34 cellular contexts compared by ENCODE assay signal in the genomic region with DNA sequence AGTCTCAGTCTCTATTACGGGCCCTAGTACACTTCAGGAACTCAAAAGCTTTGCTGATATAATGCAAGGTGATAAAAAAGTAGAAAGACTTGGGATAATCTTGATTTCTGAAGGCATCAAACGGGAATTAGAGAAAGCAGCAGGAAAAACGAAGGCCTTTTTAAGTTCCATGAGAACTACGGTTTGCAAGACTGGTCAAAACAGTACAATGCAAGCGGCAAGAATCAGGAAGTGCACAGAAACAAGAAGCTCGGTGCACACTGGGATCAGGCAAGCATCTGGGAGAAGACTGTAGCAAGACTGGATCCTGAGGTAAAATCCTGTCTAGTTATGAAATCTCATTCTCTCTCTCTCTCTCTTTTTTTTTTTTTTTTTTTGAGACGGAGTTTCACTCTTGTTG. TPM values are rescaled to one million over a fixed set of nuclear protein-coding genes. Genes with fewer than 3 reads are reported as not detected.
"Had no signal": no experiment of that assay in that cellular context is flagged by ENCODE, and none has a peak within 500 bp of the region (broad histone marks: within the 10 kb centered on the region; RNA-seq: fewer than 3 reads in every experiment).

No MANE protein-coding gene starts in this region.

- H3K27ac ChIP-seq: left lung, lower lobe of right lung, pancreas, prostate gland, sigmoid colon, thyroid gland, transverse colon, upper lobe of left lung, vagina had no signal

- H3K36me3 ChIP-seq: left lung, lower lobe of right lung, pancreas, prostate gland, sigmoid colon, thyroid gland, transverse colon, upper lobe of left lung, vagina had no signal

- H3K4me1 ChIP-seq: left lung, lower lobe of right lung, pancreas, prostate gland, sigmoid colon, thyroid gland, transverse colon, upper lobe of left lung, vagina had no signal

- H3K4me3 ChIP-seq: left lung, lower lobe of right lung, pancreas, prostate gland, sigmoid colon, thyroid gland, transverse colon, upper lobe of left lung, vagina had no signal

- ATAC-seq: left colon; left lung; lower lobe of right lung; naive thymus-derived CD8-positive, alpha-beta T cell; pancreas; right cardiac atrium; stimulated activated memory B cell treated with anti-CD40 and anti-IgM and Interleukin-4, amounts not matched to agents 10 μg/mL and 1 μg/mL and 100 μg/mL, for 72 hours; stimulated activated naive CD8-positive, alpha-beta T cell treated with anti-CD3 and anti-CD28 coated beads, Interleukin-15, amount 100 ng/mL, for 72 hours had no signal

- H3K27me3 ChIP-seq: left lung, pancreas, sigmoid colon, thyroid gland, transverse colon, upper lobe of left lung, vagina had no signal

- H3K9me3 ChIP-seq: lower lobe of right lung, pancreas, prostate gland, thyroid gland, transverse colon, upper lobe of left lung had no signal

- FAIRE-seq: islet of Langerhans, kidney, pancreas, small intestine had no signal

- DNase-seq: hypothalamus; immature natural killer cell; kidney; left colon; left lung; lower lobe of right lung; mammary epithelial cell; mesenchymal stem cell; naive thymus-derived CD8-positive, alpha-beta T cell; nucleus accumbens; pancreas; retina; right cardiac atrium; sigmoid colon; small intestine; stimulated activated CD4-positive, alpha-beta T cell treated with anti-CD3 and anti-CD28 coated beads, Interleukin-1b, Interleukin-23, amount 100 ng/mL, for 48 hours; stimulated activated CD4-positive, alpha-beta T cell treated with anti-CD3 and anti-CD28 coated beads, Interleukin-2, amount 100 ng/mL, for 48 hours; stimulated activated CD4-positive, alpha-beta T cell treated with anti-CD3 and anti-CD28 coated beads, Interleukin-4, amount 100 ng/mL, for 4 hours; stimulated activated CD8-positive, alpha-beta memory T cell treated with anti-CD3 and anti-CD28 coated beads, Interleukin-4, amount 100 ng/mL, for 48 hours; stimulated activated naive CD4-positive, alpha-beta T cell treated with Interleukin-2 at 50 U/mL for 16 hours; stimulated activated naive CD8-positive, alpha-beta T cell treated with anti-CD3 and anti-CD28 coated beads, Interleukin-15, amount 100 ng/mL, for 72 hours; substantia nigra; thyroid gland; transverse colon; upper lobe of left lung had no signal

RNA-seq across cellular contexts. Expression of gene NTMT2, which starts 28.6 kb away (rescaled TPM):
- total RNA-seq: kidney; left colon; left lung; liver; lower lobe of right lung; mammary epithelial cell; mucosa of gallbladder; naive thymus-derived CD8-positive, alpha-beta T cell; neural crest cell; osteoblast; pancreas; prostate gland; sigmoid colon; thyroid gland; transverse colon; upper lobe of left lung; vagina had no signal
- polyA plus RNA-seq: immature natural killer cell; liver; mammary epithelial cell; naive thymus-derived CD8-positive, alpha-beta T cell; pancreas; sigmoid colon; small intestine; urinary bladder had no signal
